ENCODE assay signal across 27 cellular contexts in genomic region chr17:37564252-37564651, GRCh38. TPM values are rescaled to one million over a fixed set of nuclear protein-coding genes. Genes with fewer than 3 reads are reported as not detected.
DNase-seq lines count a peak whose midpoint lies in the region; ATAC-seq lines count a peak whose summit lies in the region.
"Had no signal": no experiment of that assay in that cellular context is flagged by ENCODE, and none has a peak within 500 bp of the region (broad histone marks: within the 10 kb centered on the region; RNA-seq: fewer than 3 reads in every experiment).

No MANE protein-coding gene starts in this region.

- no peak for ATAC-seq in stimulated activated naive CD8-positive, alpha-beta T cell treated with anti-CD3 and anti-CD28 coated beads, Interleukin-15, amount 100 ng/mL, for 72 hours
- ATAC-seq in T-cell (replicated peaks in 1 of 4) (no peak), left cardiac atrium (no peak)
- ATAC-seq: foreskin keratinocyte, right lobe of liver, SK-N-SH treated with all-trans-retinoic acid at 6 μM for 48 hours, upper lobe of right lung had no signal

- peak overlapping the region; percentile 21 for H3K27ac Mint-ChIP-seq in stimulated activated naive CD8-positive, alpha-beta T cell treated with anti-CD3 and anti-CD28 coated beads, Interleukin-15, Interleukin-2, amounts not matched to agents 100 ng/mL and 50 ng/mL, for 24 hours
- H3K27ac Mint-ChIP-seq in stimulated activated naive CD8-positive, alpha-beta T cell treated with anti-CD3 and anti-CD28 coated beads, Interleukin-15, amount 100 ng/mL, for 72 hours: no peak overlapping the region
- H3K27ac Mint-ChIP-seq in T-cell: peak overlapping the region; percentile 34 to 56

- intact Hi-C loops in left cardiac atrium (cut with DNase I): no loop called here

- H3K4me3 ChIP-seq in mesenchymal stem cell (ENCODE audit: insufficient read depth in 1 of 2, low read depth in 1 of 2, low read length in 2 of 2): no peak overlapping the region
- H3K4me3 ChIP-seq: coronary artery, esophagus muscularis mucosa, lung, right lobe of liver, upper lobe of right lung had no signal

- H4K91ac ChIP-seq in mesenchymal stem cell (ENCODE audit: low read length): no peak overlapping the region

- H3K4me3 Mint-ChIP-seq in stimulated activated naive CD8-positive, alpha-beta T cell treated with anti-CD3 and anti-CD28 coated beads, Interleukin-15, Interleukin-2, amounts not matched to agents 100 ng/mL and 50 ng/mL, for 24 hours: no peak overlapping the region
- no peak overlapping the region for H3K4me3 Mint-ChIP-seq in stimulated activated naive CD8-positive, alpha-beta T cell treated with anti-CD3 and anti-CD28 coated beads, Interleukin-15, amount 100 ng/mL, for 72 hours
- H3K4me3 Mint-ChIP-seq in T-cell: no peak overlapping the region
- H3K4me3 Mint-ChIP-seq: CD14-positive monocyte had no signal

- H4K8ac ChIP-seq in mesenchymal stem cell (ENCODE audit: low read length): no peak overlapping the region

- H3K4me1 Mint-ChIP-seq in stimulated activated naive CD8-positive, alpha-beta T cell treated with anti-CD3 and anti-CD28 coated beads, Interleukin-15, Interleukin-2, amounts not matched to agents 100 ng/mL and 50 ng/mL, for 24 hours (ENCODE audit: low read depth): no peaks in the 10 kb centered on the region
- peaks cover 7% of the 10 kb centered on the region for H3K4me1 Mint-ChIP-seq in stimulated activated naive CD8-positive, alpha-beta T cell treated with anti-CD3 and anti-CD28 coated beads, Interleukin-15, amount 100 ng/mL, for 72 hours
- peaks cover 8 to 19% (median 10%) of the 10 kb centered on the region in 3 donors for H3K4me1 Mint-ChIP-seq in T-cell
- H3K4me1 Mint-ChIP-seq: CD14-positive monocyte had no signal

- no peak overlapping the region for H2AFZ ChIP-seq in mesenchymal stem cell (ENCODE audit: low read depth, low read length)

- POLR2A ChIA-PET in T-cell (lab: Charles Lee): no interaction called here

- H3K9me3 ChIP-seq in mesenchymal stem cell (ENCODE audit: control insufficient read depth, low read length): no peaks in the 10 kb centered on the region
- H3K9me3 ChIP-seq: esophagus muscularis mucosa, right lobe of liver, upper lobe of right lung had no signal

- no peak overlapping the region for H3K27ac ChIP-seq in mesenchymal stem cell (ENCODE audit: low read length, poor library complexity, severe bottlenecking)
- H3K27ac ChIP-seq: coronary artery, esophagus muscularis mucosa, foreskin keratinocyte, right lobe of liver, upper lobe of right lung, VCaP had no signal

- 92% methylated on average over 3 of the region's 3 CpGs for WGBS in mesenchymal stem cell

- H3K4ac ChIP-seq in mesenchymal stem cell (ENCODE audit: low read depth in 1 of 2, low read length in 2 of 2): no peak overlapping the region

- peaks cover 65% of the 10 kb centered on the region for H3K36me3 Mint-ChIP-seq in stimulated activated naive CD8-positive, alpha-beta T cell treated with anti-CD3 and anti-CD28 coated beads, Interleukin-15, Interleukin-2, amounts not matched to agents 100 ng/mL and 50 ng/mL, for 24 hours (ENCODE audit: low read depth)
- peaks cover 48% of the 10 kb centered on the region for H3K36me3 Mint-ChIP-seq in T-cell

- H3K4me1 ChIP-seq in mesenchymal stem cell (ENCODE audit: control insufficient read depth, insufficient read depth, low read depth, low read length): no peaks in the 10 kb centered on the region
- H3K4me1 ChIP-seq: esophagus muscularis mucosa, foreskin keratinocyte, right lobe of liver, upper lobe of right lung had no signal

- no peak overlapping the region for H3K9ac ChIP-seq in mesenchymal stem cell (ENCODE audit: low read length)

- CTCF ChIA-PET in T-cell (lab: Charles Lee): no interaction called here

- H3K23ac ChIP-seq in mesenchymal stem cell (ENCODE audit: low read length in 2 of 2): no peak overlapping the region

- H2BK5ac ChIP-seq in mesenchymal stem cell (ENCODE audit: low read depth, low read length, poor library complexity, severe bottlenecking): no peak overlapping the region

- no peak overlapping the region for H3K14ac ChIP-seq in mesenchymal stem cell (ENCODE audit: low read length in 2 of 2)

- peaks cover 31 to 78% of the 10 kb centered on the region in 2 experiments for H3K36me3 ChIP-seq in mesenchymal stem cell (ENCODE audit: control insufficient read depth in 1 of 2, insufficient read depth in 2 of 2, low read depth in 1 of 2, low read length in 2 of 2)

- H3K9me3 Mint-ChIP-seq in stimulated activated naive CD8-positive, alpha-beta T cell treated with anti-CD3 and anti-CD28 coated beads, Interleukin-15, Interleukin-2, amounts not matched to agents 100 ng/mL and 50 ng/mL, for 24 hours: no peaks in the 10 kb centered on the region
- H3K9me3 Mint-ChIP-seq in stimulated activated naive CD8-positive, alpha-beta T cell treated with anti-CD3 and anti-CD28 coated beads, Interleukin-15, amount 100 ng/mL, for 72 hours: no peaks in the 10 kb centered on the region
- no peaks in the 10 kb centered on the region for H3K9me3 Mint-ChIP-seq in T-cell

- H3K79me1 ChIP-seq in mesenchymal stem cell (replicated peaks; ENCODE audit: low read length, poor library complexity, severe bottlenecking): peaks cover 11% of the 10 kb centered on the region

- H2BK12ac ChIP-seq in mesenchymal stem cell (ENCODE audit: low read length in 2 of 2): no peak overlapping the region

- no peaks in the 10 kb centered on the region for H3K27me3 ChIP-seq in mesenchymal stem cell (ENCODE audit: control insufficient read depth in 1 of 2, insufficient read depth in 1 of 2, low read length in 2 of 2)
- H3K27me3 ChIP-seq: esophagus muscularis mucosa, foreskin keratinocyte, right lobe of liver, upper lobe of right lung had no signal

- no peaks in the 10 kb centered on the region for H3K27me3 Mint-ChIP-seq in stimulated activated naive CD8-positive, alpha-beta T cell treated with anti-CD3 and anti-CD28 coated beads, Interleukin-15, Interleukin-2, amounts not matched to agents 100 ng/mL and 50 ng/mL, for 24 hours
- no peaks in the 10 kb centered on the region for H3K27me3 Mint-ChIP-seq in stimulated activated naive CD8-positive, alpha-beta T cell treated with anti-CD3 and anti-CD28 coated beads, Interleukin-15, amount 100 ng/mL, for 72 hours
- no peaks in the 10 kb centered on the region for H3K27me3 Mint-ChIP-seq in T-cell

- no peak for DNase-seq in stimulated activated naive CD8-positive, alpha-beta T cell treated with anti-CD3 and anti-CD28 coated beads, Interleukin-15, amount 100 ng/mL, for 72 hours
- no peak for DNase-seq in T-cell
- peak; percentile 21 for DNase-seq in mesenchymal stem cell
- DNase-seq in left cardiac atrium: no peak
- DNase-seq in NCI-H2227 treated with DMSO at 0.1 percent for 48 hours (lab: John Stamatoyannopoulos, UW): no peak
- DNase-seq in NCI-H345 (lab: John Stamatoyannopoulos, UW): no peak
- DNase-seq: activated CD4-positive, alpha-beta T cell treated with anti-CD3 and anti-CD28 coated beads, Interleukin-2, amount 50 U/mL, for 1 hour; aorta; DMS 273 treated with DMSO at 0.1 percent for 48 hours; EL; foreskin keratinocyte; GOT3; kidney glomerular epithelial cell; MV-4-11; NCI-H510A; posterior cingulate gyrus; right lobe of liver; stimulated activated CD4-positive, alpha-beta T cell treated with anti-CD3 and anti-CD28 coated beads, Interleukin-12 subunit alpha, Interleukin-12 subunit beta, amount 100 ng/mL, for 4 hours; stimulated activated CD4-positive, alpha-beta T cell treated with anti-CD3 and anti-CD28 coated beads, Interleukin-4, amount 100 ng/mL, for 1 hour; upper lobe of right lung had no signal

- H2BK120ac ChIP-seq in mesenchymal stem cell (ENCODE audit: low read depth, low read length): no peak overlapping the region

- H3K18ac ChIP-seq in mesenchymal stem cell (ENCODE audit: low read depth in 1 of 2, low read length in 2 of 2): no peak overlapping the region

- no peak overlapping the region for H3K4me2 ChIP-seq in mesenchymal stem cell (ENCODE audit: low read length, poor library complexity, severe bottlenecking)

- no peak overlapping the region for H2BK15ac ChIP-seq in mesenchymal stem cell (ENCODE audit: low read depth, poor library complexity, severe bottlenecking)

- H2AK5ac ChIP-seq in mesenchymal stem cell (ENCODE audit: low read length, severe bottlenecking): no peak overlapping the region

RNA-seq across cellular contexts. Expression of gene SYNRG, which starts 45.0 kb away (rescaled TPM):
- 100 to 1,000 TPM; 103 to 118 (median 113) TPM for total RNA-seq in T-cell
- 18.9 TPM for polyA plus RNA-seq in mesenchymal stem cell (2013, experiment 1 of 2)
- polyA plus RNA-seq in mesenchymal stem cell (2013, experiment 2 of 2): 17.9 TPM
- total RNA-seq in left cardiac atrium: 10 to 100 TPM; 25.2 to 32.0 TPM

Comparison
In these comparisons a context has a peak if more than half of its experiments do, and no peak if none do; other contexts are left out.
1. H3K27ac Mint-ChIP-seq: peak in stimulated activated naive CD8-positive, alpha-beta T cell treated with anti-CD3 and anti-CD28 coated beads, Interleukin-15, Interleukin-2, amounts not matched to agents 100 ng/mL and 50 ng/mL, for 24 hours (single experiment) and T-cell (2 of 2); none in stimulated activated naive CD8-positive, alpha-beta T cell treated with anti-CD3 and anti-CD28 coated beads, Interleukin-15, amount 100 ng/mL, for 72 hours (0 of 2).